ENCODE assay signal across 8 cellular contexts in the genomic region with DNA sequence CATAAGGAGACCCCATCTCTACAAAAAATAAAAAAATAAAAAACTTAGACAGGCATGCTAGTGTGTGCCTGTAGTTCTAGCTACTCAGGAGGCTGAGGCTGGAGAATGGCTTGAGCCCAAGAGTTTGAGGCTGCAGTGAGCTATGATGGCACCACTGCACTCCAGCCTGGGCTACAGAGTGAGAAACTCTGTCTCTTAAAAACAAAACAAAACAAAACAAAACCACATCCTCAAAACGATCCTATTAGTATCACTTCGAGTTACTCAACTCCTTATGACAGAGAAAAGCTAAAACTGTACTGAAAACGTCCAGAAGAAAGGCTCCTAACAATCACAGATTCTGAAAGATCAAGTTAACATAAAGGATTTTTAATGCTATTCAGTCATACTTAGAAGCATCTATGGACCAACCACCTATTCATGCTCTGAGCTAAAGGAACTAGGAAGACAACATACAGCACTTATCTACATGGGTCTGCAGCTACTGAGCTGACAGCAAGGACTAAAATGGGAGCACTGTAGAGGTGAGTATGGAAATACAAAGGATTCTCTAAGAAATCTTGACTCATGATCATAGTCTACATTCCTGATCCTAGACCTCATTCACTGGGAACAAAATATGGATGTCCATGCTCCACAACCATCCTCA.
DNase-seq lines count a peak whose midpoint lies in the region; ATAC-seq, FAIRE-seq and TF ChIP-seq lines count a peak whose summit lies in the region.

No MANE protein-coding gene starts in this region.

- POLR2A ChIA-PET in GM12878 (lab: Charles Lee), result no interaction called here

- H3K4me3 ChIP-seq in GM12864 (ENCODE audit: low read depth, low read length), result no peak overlapping the region
- H3K4me3 ChIP-seq in GM12878, result no peak overlapping the region
- no peak overlapping the region for H3K4me3 ChIP-seq in GM23338

- peaks cover 3% of the 10 kb centered on the region; the same call in 1 of the 3 replicates for H3K36me3 Mint-ChIP-seq in GM23338 (ENCODE audit: low read depth)

- H3K4me3 Mint-ChIP-seq in GM23338, result no peak overlapping the region

- H3K36me3 ChIP-seq in GM12878 (ENCODE audit: control insufficient read depth in 2 of 2, insufficient read depth in 2 of 2, low read length in 1 of 2) (peaks cover 0 to 3% of the 10 kb centered on the region in 2 experiments; a peak in 1 of 4 replicates), GM23338 (ENCODE audit: insufficient read depth) (no peaks in the 10 kb centered on the region)

- no peak overlapping the region for H3K27ac Mint-ChIP-seq in GM23338

- H3K27ac ChIP-seq in GM12878 (ENCODE audit: control insufficient read depth, insufficient read depth) (no peak overlapping the region), GM23338 (ENCODE audit: low read depth) (no peak overlapping the region)

- H3K9me3 ChIP-seq in GM12878 (replicated peaks; ENCODE audit: control insufficient read depth, insufficient read depth, low read length), result no peaks in the 10 kb centered on the region

- no peak overlapping the region for H2AFZ ChIP-seq in GM12878 (ENCODE audit: control insufficient read depth, low read depth, low read length)
- H2AFZ ChIP-seq in GM23338, result no peak overlapping the region

- TF ChIP-seq RAD21 in GM12878 (IDR thresholded peaks at IDR 0.05; ENCODE audit: insufficient read depth, low read depth, low read length), result no peak

- H3K4me1 ChIP-seq in GM12878 (ENCODE audit: control insufficient read depth, insufficient read depth, low read length), result peaks cover 5% of the 10 kb centered on the region; the same call in 1 of the 2 replicates
- no peaks in the 10 kb centered on the region for H3K4me1 ChIP-seq in GM23338 (ENCODE audit: insufficient read depth)

- no peaks in the 10 kb centered on the region for H3K79me2 ChIP-seq in GM12878 (ENCODE audit: control insufficient read depth, insufficient read depth, low read length)
- H3K79me2 ChIP-seq in GM23338 (replicated peaks; ENCODE audit: insufficient read depth), result no peaks in the 10 kb centered on the region

- SMC1A ChIA-PET in GM12878 (lab: Charles Lee; ENCODE audit: uncharacterized antibody, unreplicated experiment), result interaction anchor here (0.8 to 1.2 kb wide), 2 partner anchors 23 to 408 kb away, joined by 3 to 4 read pairs; no protein-coding TSS in a partner anchor

- peak; percentile 7 for DNase-seq in GM12864 (ENCODE audit: low read depth)
- peak; percentile 7 for DNase-seq in GM12878 (ENCODE audit: low read depth, low spot score)
- no peak for DNase-seq in urothelium cell line (ENCODE audit: low spot score)
- no peak for DNase-seq in stimulated activated CD4-positive, alpha-beta T cell treated with anti-CD3 and anti-CD28 coated beads, Interleukin-4, amount 100 ng/mL, for 4 hours
- DNase-seq in GM23338 (ENCODE audit: low spot score), result no peak
- DNase-seq in NCI-H69 (lab: John Stamatoyannopoulos, UW), result no peak

- peak; percentile 95 for ATAC-seq in GM19467 (IDR thresholded peaks at IDR 0.05; ENCODE audit: unreplicated experiment)
- ATAC-seq in HG03159 (IDR thresholded peaks at IDR 0.05; ENCODE audit: unreplicated experiment), result peak; percentile 97
- peak; percentile 86 for ATAC-seq in GM12878
- ATAC-seq in GM23338, result no peak

- no peaks in the 10 kb centered on the region for H3K27me3 Mint-ChIP-seq in GM23338 (ENCODE audit: insufficient read depth, low read depth, poor library complexity)

- no peak for TF ChIP-seq POLR2A in GM12878 (IDR thresholded peaks at IDR 0.05; ENCODE audit: low read depth, low read length)

- H3K9me2 ChIP-seq in GM23338 (ENCODE audit: insufficient read depth), result 0 out of 2 replicates have a peak, but pooled peaks cover 3% of the 10 kb centered on the region

- WGBS in GM12878 (ENCODE audit: insufficient coverage, insufficient replicate concordance, low lambda C conversion rate, missing lambda C conversion rate), result 3% methylated on average over 3 of the region's 3 CpGs

- TF ChIP-seq EP300 in GM12878 (IDR thresholded peaks at IDR 0.05; ENCODE audit: borderline replicate concordance in 1 of 2, control insufficient read depth in 1 of 2, low read depth in 2 of 2, low read length in 2 of 2), result no peak

- RAD21 ChIA-PET in GM12878 (lab: Charles Lee; ENCODE audit: unreplicated experiment), result no interaction called here

- H3K27me3 ChIP-seq in GM12878 (replicated peaks in 1 of 2; ENCODE audit: control insufficient read depth in 2 of 2, insufficient read depth in 2 of 2, low read length in 1 of 2) (no peaks in the 10 kb centered on the region), GM23338 (ENCODE audit: insufficient read depth) (no peaks in the 10 kb centered on the region)

- H4K20me1 ChIP-seq in GM12878 (ENCODE audit: control insufficient read depth, insufficient read depth) (no peaks in the 10 kb centered on the region), GM23338 (replicated peaks; ENCODE audit: insufficient read depth) (no peaks in the 10 kb centered on the region)

- H3K9ac ChIP-seq in GM12878 (ENCODE audit: control insufficient read depth, insufficient read depth, low read length), result no peak overlapping the region

- CTCF ChIA-PET in GM12878 (lab: Yijun Ruan, JAX), result interaction anchor here (0.6 to 1.7 kb wide), 5 partner anchors 8 to 870 kb away, joined by 3 to 4 read pairs (median 3); no protein-coding TSS in a partner anchor

- in situ Hi-C loops in GM12878 (cut with MboI), result no loop called here

- TF ChIP-seq CTCF in GM12864 (IDR thresholded peaks at IDR 0.05; ENCODE audit: low read depth, low read length, missing control alignments) (no peak), GM12878 (IDR thresholded peaks at IDR 0.05 in 2 of 3, conservative IDR thresholded peaks at IDR 0.05 in 1 of 3; ENCODE audit: control insufficient read depth in 2 of 3, extremely low read depth in 1 of 3, insufficient read depth in 1 of 3, low read depth in 3 of 3, low read length in 3 of 3) (no peak), GM23338 (conservative IDR thresholded peaks at IDR 0.05; ENCODE audit: low read depth in 2 of 2) (no peak)

- intact Hi-C loops in GM12878 (cut with micrococcal nuclease; ENCODE audit: unreplicated experiment), result no loop called here

- no peaks in the 10 kb centered on the region for H3K9me3 Mint-ChIP-seq in GM23338

- peak overlapping the region; percentile 60; the same call in 1 of the 2 replicates for H3K4me2 ChIP-seq in GM12878 (ENCODE audit: control insufficient read depth, insufficient read depth)
- H3K4me2 ChIP-seq in GM23338, result no peak overlapping the region

- H3K4me1 Mint-ChIP-seq in GM23338, result no peaks in the 10 kb centered on the region

- BruUV-seq in GM12878 (replicated peaks; lab: Mats Ljungman, UMichigan), result no TSS peak

- H3F3A ChIP-seq in GM23338 (replicated peaks; ENCODE audit: low read depth), result no peaks in the 10 kb centered on the region

- FAIRE-seq in GM12878 (lab: Jason Lieb, UNC), result no peak
- no peak for FAIRE-seq in urothelium cell line (lab: Jason Lieb, UNC)

TF ChIP-seq in GM12878, 131 proteins besides CTCF, POLR2A, EP300 and RAD21 (continues in another document):
- TF ChIP-seq RUNX3 (IDR thresholded peaks at IDR 0.05; ENCODE audit: low read length), result peak; percentile 33; the same call in 1 of the 2 replicates
- TF ChIP-seq SMAD1 (IDR thresholded peaks at IDR 0.05; ENCODE audit: low read depth, partially characterized antibody), result no peak
- TF ChIP-seq, protein P1, sequence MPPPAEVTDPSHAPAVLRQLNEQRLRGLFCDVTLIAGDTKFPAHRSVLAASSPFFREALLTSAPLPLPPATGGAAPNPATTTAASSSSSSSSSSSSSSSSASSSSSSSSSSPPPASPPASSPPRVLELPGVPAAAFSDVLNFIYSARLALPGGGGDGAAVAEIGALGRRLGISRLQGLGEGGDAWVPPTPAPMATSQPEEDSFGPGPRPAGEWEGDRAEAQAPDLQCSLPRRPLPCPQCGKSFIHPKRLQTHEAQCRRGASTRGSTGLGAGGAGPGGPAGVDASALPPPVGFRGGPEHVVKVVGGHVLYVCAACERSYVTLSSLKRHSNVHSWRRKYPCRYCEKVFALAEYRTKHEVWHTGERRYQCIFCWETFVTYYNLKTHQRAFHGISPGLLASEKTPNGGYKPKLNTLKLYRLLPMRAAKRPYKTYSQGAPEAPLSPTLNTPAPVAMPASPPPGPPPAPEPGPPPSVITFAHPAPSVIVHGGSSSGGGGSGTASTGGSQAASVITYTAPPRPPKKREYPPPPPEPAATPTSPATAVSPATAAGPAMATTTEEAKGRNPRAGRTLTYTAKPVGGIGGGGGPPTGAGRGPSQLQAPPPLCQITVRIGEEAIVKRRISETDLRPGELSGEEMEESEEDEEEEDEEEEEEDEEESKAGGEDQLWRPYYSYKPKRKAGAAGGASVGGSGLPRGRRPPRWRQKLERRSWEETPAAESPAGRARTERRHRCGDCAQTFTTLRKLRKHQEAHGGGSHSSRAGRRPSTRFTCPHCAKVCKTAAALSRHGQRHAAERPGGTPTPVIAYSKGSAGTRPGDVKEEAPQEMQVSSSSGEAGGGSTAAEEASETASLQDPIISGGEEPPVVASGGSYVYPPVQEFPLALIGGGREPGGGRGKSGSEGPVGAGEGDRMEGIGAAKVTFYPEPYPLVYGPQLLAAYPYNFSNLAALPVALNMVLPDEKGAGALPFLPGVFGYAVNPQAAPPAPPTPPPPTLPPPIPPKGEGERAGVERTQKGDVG (CRISPR knock-in tag; IDR thresholded peaks at IDR 0.05), result no peak

TF ChIP-seq in GM23338, 12 proteins besides CTCF, POLR2A, EP300 and RAD21 (continues in another document):
- no peak for TF ChIP-seq JUNB (IDR thresholded peaks at IDR 0.05; ENCODE audit: unreplicated experiment)
- no peak for TF ChIP-seq CREB1 (CRISPR knock-in tag; IDR thresholded peaks at IDR 0.05; ENCODE audit: low read depth)
- no peak for TF ChIP-seq EZH2phosphoT487 (IDR thresholded peaks at IDR 0.05; ENCODE audit: unreplicated experiment)
- TF ChIP-seq, protein P2, sequence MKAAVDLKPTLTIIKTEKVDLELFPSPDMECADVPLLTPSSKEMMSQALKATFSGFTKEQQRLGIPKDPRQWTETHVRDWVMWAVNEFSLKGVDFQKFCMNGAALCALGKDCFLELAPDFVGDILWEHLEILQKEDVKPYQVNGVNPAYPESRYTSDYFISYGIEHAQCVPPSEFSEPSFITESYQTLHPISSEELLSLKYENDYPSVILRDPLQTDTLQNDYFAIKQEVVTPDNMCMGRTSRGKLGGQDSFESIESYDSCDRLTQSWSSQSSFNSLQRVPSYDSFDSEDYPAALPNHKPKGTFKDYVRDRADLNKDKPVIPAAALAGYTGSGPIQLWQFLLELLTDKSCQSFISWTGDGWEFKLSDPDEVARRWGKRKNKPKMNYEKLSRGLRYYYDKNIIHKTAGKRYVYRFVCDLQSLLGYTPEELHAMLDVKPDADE (IDR thresholded peaks at IDR 0.05), result no peak
- no peak for TF ChIP-seq POLR2AphosphoS5 (IDR thresholded peaks at IDR 0.05; ENCODE audit: low read depth)
- TF ChIP-seq ZNF331 (CRISPR knock-in tag; IDR thresholded peaks at IDR 0.05; ENCODE audit: low read depth), result no peak
- no peak for TF ChIP-seq ZNF114 (CRISPR knock-in tag; IDR thresholded peaks at IDR 0.05)

Comparison
In these comparisons a context has a peak if more than half of its experiments do, and no peak if none do; other contexts are left out.
1. DNase-seq: peak in GM12864 (single experiment) and GM12878 (single experiment); none in urothelium cell line (single experiment), stimulated activated CD4-positive, alpha-beta T cell treated with anti-CD3 and anti-CD28 coated beads, Interleukin-4, amount 100 ng/mL, for 4 hours (0 of 2), GM23338 (single experiment) and NCI-H69 (single experiment).